1 cellular context compared by ENCODE assay signal in genomic region chr2:169798718-169799495, GRCh38.
TF ChIP-seq lines count a peak whose summit lies in the region.

TSS of gene SSB (plus strand) at chr2:169798871. CDS start at chr2:169800961, 2,090 bp downstream.

TF ChIP-seq in HepG2, 621 proteins besides CTCF, POLR2A, EP300 and RAD21 (continued from another document and continues in another):
- TF ChIP-seq ZNF17 (CRISPR knock-in tag; IDR thresholded peaks at IDR 0.05) (no peak), MATR3 (CRISPR knock-in tag; IDR thresholded peaks at IDR 0.05) (no peak), ZC3H13 (CRISPR knock-in tag; IDR thresholded peaks at IDR 0.05) (no peak), KDM4B (CRISPR knock-in tag; IDR thresholded peaks at IDR 0.05) (peak; percentile 84; the same call in 1 of the 2 replicates), HDAC2 (CRISPR knock-in tag; IDR thresholded peaks at IDR 0.05) (peak; percentile 36; the same call in 1 of the 2 replicates), ZNF780A (CRISPR knock-in tag; IDR thresholded peaks at IDR 0.05) (no peak), ESRRA (CRISPR knock-in tag; IDR thresholded peaks at IDR 0.05; ENCODE audit: low read depth) (0 out of 2 replicates have a peak, but pooled peaks have one; percentile 42), HMG20B (CRISPR knock-in tag; conservative IDR thresholded peaks at IDR 0.05) (no peak), ZNF646 (CRISPR knock-in tag; IDR thresholded peaks at IDR 0.05) (no peak), HNRNPUL1 (IDR thresholded peaks at IDR 0.05; ENCODE audit: low read depth, low read length) (no peak), ZNF18 (CRISPR knock-in tag; IDR thresholded peaks at IDR 0.05; ENCODE audit: insufficient replicate concordance) (peak; percentile 30), NONO (IDR thresholded peaks at IDR 0.05) (no peak), NONO (CRISPR knock-in tag; conservative IDR thresholded peaks at IDR 0.05) (peak; percentile 72; the same call in 1 of the 2 replicates), ZNF383 (CRISPR knock-in tag; IDR thresholded peaks at IDR 0.05; ENCODE audit: borderline replicate concordance) (no peak), TAF1 (CRISPR knock-in tag; IDR thresholded peaks at IDR 0.05) (peak; percentile 90), ZBTB40 (IDR thresholded peaks at IDR 0.05) (no peak), ZBTB40 (CRISPR knock-in tag; IDR thresholded peaks at IDR 0.05) (peak; percentile 55; the same call in 1 of the 2 replicates), ATF7 (IDR thresholded peaks at IDR 0.05) (no peak), ATF7 (CRISPR knock-in tag; IDR thresholded peaks at IDR 0.05) (no peak), KDM2A (CRISPR knock-in tag; IDR thresholded peaks at IDR 0.05; ENCODE audit: borderline replicate concordance, low read depth) (peak; percentile 94), FOXK2 (IDR thresholded peaks at IDR 0.05) (no peak), ZNF333 (CRISPR knock-in tag; IDR thresholded peaks at IDR 0.05; ENCODE audit: borderline replicate concordance) (peak; percentile 84), RAD51 (IDR thresholded peaks at IDR 0.05; ENCODE audit: borderline replicate concordance) (no peak), SP140L (CRISPR knock-in tag; IDR thresholded peaks at IDR 0.05; ENCODE audit: borderline replicate concordance) (no peak), ZMYM4 (CRISPR knock-in tag; IDR thresholded peaks at IDR 0.05) (peak; percentile 87), HOXA7 (CRISPR knock-in tag; IDR thresholded peaks at IDR 0.05) (no peak), TBX2 (CRISPR knock-in tag; IDR thresholded peaks at IDR 0.05; ENCODE audit: borderline replicate concordance) (peak; percentile 80), LCORL (IDR thresholded peaks at IDR 0.05) (no peak), LCORL (CRISPR knock-in tag; IDR thresholded peaks at IDR 0.05) (no peak; the same call in none of the 2 replicates), ZNF234 (CRISPR knock-in tag; conservative IDR thresholded peaks at IDR 0.05) (no peak), ZFP36L2 (CRISPR knock-in tag; IDR thresholded peaks at IDR 0.05) (no peak; the same call in 1 of the 2 replicates), ZNF530 (CRISPR knock-in tag; IDR thresholded peaks at IDR 0.05; ENCODE audit: low read depth) (no peak), ARNT2 (CRISPR knock-in tag; IDR thresholded peaks at IDR 0.05; ENCODE audit: low read depth) (peak; percentile 71), SALL1 (CRISPR knock-in tag; IDR thresholded peaks at IDR 0.05) (peak; percentile 93)
- TF ChIP-seq, protein P1, sequence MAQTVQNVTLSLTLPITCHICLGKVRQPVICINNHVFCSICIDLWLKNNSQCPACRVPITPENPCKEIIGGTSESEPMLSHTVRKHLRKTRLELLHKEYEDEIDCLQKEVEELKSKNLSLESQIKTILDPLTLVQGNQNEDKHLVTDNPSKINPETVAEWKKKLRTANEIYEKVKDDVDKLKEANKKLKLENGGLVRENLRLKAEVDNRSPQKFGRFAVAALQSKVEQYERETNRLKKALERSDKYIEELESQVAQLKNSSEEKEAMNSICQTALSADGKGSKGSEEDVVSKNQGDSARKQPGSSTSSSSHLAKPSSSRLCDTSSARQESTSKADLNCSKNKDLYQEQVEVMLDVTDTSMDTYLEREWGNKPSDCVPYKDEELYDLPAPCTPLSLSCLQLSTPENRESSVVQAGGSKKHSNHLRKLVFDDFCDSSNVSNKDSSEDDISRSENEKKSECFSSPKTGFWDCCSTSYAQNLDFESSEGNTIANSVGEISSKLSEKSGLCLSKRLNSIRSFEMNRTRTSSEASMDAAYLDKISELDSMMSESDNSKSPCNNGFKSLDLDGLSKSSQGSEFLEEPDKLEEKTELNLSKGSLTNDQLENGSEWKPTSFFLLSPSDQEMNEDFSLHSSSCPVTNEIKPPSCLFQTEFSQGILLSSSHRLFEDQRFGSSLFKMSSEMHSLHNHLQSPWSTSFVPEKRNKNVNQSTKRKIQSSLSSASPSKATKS (CRISPR knock-in tag; IDR thresholded peaks at IDR 0.05), result no peak
- TF ChIP-seq, protein P2, sequence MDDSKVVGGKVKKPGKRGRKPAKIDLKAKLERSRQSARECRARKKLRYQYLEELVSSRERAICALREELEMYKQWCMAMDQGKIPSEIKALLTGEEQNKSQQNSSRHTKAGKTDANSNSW (CRISPR knock-in tag; IDR thresholded peaks at IDR 0.05; ENCODE audit: borderline replicate concordance), result no peak; the same call in 1 of the 2 replicates
- TF ChIP-seq, protein P3, sequence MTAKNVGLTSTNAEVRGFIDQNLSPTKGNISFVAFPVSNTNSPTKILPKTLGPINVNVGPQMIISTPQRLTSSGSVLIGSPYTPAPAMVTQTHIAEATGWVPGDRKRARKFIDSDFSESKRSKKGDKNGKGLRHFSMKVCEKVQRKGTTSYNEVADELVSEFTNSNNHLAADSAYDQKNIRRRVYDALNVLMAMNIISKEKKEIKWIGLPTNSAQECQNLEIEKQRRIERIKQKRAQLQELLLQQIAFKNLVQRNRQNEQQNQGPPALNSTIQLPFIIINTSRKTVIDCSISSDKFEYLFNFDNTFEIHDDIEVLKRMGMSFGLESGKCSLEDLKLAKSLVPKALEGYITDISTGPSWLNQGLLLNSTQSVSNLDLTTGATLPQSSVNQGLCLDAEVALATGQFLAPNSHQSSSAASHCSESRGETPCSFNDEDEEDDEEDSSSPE (CRISPR knock-in tag; IDR thresholded peaks at IDR 0.05), result peak; percentile 63; the same call in 1 of the 2 replicates
- TF ChIP-seq, protein P4, sequence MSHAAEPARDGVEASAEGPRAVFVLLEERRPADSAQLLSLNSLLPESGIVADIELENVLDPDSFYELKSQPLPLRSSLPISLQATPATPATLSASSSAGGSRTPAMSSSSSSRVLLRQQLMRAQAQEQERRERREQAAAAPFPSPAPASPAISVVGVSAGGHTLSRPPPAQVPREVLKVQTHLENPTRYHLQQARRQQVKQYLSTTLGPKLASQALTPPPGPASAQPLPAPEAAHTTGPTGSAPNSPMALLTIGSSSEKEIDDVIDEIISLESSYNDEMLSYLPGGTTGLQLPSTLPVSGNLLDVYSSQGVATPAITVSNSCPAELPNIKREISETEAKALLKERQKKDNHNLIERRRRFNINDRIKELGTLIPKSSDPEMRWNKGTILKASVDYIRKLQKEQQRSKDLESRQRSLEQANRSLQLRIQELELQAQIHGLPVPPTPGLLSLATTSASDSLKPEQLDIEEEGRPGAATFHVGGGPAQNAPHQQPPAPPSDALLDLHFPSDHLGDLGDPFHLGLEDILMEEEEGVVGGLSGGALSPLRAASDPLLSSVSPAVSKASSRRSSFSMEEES (CRISPR knock-in tag; IDR thresholded peaks at IDR 0.05), result no peak; the same call in 1 of the 2 replicates
